12 cellular contexts compared by ENCODE assay signal in genomic region chr9:120183615-120184014, GRCh38.
DNase-seq lines count a peak whose midpoint lies in the region; TF ChIP-seq lines count a peak whose summit lies in the region.
"Had no signal": no experiment of that assay in that cellular context is flagged by ENCODE, and none has a peak within 500 bp of the region (broad histone marks: within the 10 kb centered on the region; RNA-seq: fewer than 3 reads in every experiment).

No MANE protein-coding gene starts in this region.

- peak; percentile 24 for DNase-seq in DMS 273 (lab: John Stamatoyannopoulos, UW; ENCODE audit: unreplicated experiment)
- no peak for DNase-seq in DMS 273 treated with DMSO at 0.1 percent for 48 hours (lab: John Stamatoyannopoulos, UW)
- peak; percentile 31 for DNase-seq in cerebellar cortex (ENCODE audit: low spot score)
- DNase-seq in islet precursor cell = peak; percentile 20
- no peak for DNase-seq in substantia nigra (lab: John Stamatoyannopoulos, UW)
- DNase-seq in stimulated activated CD4-positive, alpha-beta T cell treated with anti-CD3 and anti-CD28 coated beads, Interleukin-2, amount 100 ng/mL, for 48 hours = no peak
- no peak for DNase-seq in GM20000 (ENCODE audit: low spot score)
- DNase-seq: Caco-2; CD8-positive, alpha-beta memory T cell; GOT3; H9 had no signal

- TF ChIP-seq CTCF in GM20000 (IDR thresholded peaks at IDR 0.05; ENCODE audit: extremely low read depth, missing control alignments) = no peak

- no peak overlapping the region for H3K27ac ChIP-seq in substantia nigra (ENCODE audit: low read depth, low read length, poor library complexity, severe bottlenecking)
- H3K27ac ChIP-seq: 22Rv1 had no signal

Comparison
In these comparisons a context has a peak if more than half of its experiments do, and no peak if none do; other contexts are left out.
1. DNase-seq: peak in DMS 273 (single experiment), cerebellar cortex (single experiment) and islet precursor cell (single experiment); none in DMS 273 treated with DMSO at 0.1 percent for 48 hours (single experiment), substantia nigra (0 of 49), stimulated activated CD4-positive, alpha-beta T cell treated with anti-CD3 and anti-CD28 coated beads, Interleukin-2, amount 100 ng/mL, for 48 hours (0 of 2) and GM20000 (single experiment).